Comparison of ENCODE assay signal across 1 cellular context in genomic region chr2:38748857-38749804, GRCh38.
TF ChIP-seq lines count a peak whose summit lies in the region.

No MANE protein-coding gene starts in this region.

TF ChIP-seq in liver, 16 proteins besides CTCF, POLR2A, EP300 and RAD21 (continued from another document):
- TF ChIP-seq REST (IDR thresholded peaks at IDR 0.05), result no peak
TF ChIP-seq in liver: peak in this region for 0.
